In the genomic region with DNA sequence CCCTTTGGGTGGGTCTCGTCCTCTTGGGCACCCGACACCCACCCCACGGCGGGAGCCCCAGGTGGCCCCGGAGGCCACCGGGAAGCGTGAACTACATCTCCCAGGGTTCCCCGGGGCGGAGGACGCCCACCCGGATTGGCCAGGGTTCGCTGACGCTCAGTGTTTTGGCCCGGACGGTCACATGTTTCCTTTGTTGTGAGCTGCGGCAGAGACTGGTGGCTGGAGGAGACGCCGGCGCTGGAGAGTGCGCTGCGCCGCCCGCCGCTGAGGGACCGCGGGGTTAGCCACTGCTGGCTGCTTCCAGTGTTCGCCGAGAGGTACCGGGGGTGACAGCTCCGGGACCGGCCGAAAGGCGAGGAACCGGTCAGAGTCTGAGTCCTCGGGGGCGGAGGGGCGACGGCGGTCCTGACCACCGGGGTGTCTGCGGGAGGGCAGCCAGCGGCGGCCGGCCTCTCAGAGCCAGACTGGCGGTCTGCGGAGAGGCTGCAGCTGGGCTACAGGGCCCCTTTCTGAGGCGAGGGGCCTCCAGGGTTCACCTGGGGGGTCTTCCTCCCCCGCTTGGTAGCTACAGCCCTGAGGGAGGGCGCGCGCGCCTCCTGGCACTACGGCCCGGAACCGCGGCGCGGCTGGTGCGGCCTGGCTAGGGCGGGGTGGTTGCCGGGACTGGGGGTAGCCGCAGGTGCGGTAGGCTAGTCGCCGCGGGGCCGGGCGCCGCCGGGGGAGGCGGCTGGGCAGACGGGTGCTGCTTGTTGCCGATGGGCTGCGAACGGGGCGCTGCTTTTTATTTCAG, we compare ENCODE assay signal across 1 cellular context.
TF ChIP-seq lines count a peak whose summit lies in the region.

A gene with protein sequence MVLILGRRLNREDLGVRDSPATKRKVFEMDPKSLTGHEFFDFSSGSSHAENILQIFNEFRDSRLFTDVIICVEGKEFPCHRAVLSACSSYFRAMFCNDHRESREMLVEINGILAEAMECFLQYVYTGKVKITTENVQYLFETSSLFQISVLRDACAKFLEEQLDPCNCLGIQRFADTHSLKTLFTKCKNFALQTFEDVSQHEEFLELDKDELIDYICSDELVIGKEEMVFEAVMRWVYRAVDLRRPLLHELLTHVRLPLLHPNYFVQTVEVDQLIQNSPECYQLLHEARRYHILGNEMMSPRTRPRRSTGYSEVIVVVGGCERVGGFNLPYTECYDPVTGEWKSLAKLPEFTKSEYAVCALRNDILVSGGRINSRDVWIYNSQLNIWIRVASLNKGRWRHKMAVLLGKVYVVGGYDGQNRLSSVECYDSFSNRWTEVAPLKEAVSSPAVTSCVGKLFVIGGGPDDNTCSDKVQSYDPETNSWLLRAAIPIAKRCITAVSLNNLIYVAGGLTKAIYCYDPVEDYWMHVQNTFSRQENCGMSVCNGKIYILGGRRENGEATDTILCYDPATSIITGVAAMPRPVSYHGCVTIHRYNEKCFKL (plus strand): TSS at position 193 of the 790 bp plus-strand sequence. CDS start 14,734 bp downstream, outside the sequence.

TF ChIP-seq in HEK293, 187 proteins besides CTCF, POLR2A, EP300 and RAD21 (continued from another document):
- TF ChIP-seq, protein P1, sequence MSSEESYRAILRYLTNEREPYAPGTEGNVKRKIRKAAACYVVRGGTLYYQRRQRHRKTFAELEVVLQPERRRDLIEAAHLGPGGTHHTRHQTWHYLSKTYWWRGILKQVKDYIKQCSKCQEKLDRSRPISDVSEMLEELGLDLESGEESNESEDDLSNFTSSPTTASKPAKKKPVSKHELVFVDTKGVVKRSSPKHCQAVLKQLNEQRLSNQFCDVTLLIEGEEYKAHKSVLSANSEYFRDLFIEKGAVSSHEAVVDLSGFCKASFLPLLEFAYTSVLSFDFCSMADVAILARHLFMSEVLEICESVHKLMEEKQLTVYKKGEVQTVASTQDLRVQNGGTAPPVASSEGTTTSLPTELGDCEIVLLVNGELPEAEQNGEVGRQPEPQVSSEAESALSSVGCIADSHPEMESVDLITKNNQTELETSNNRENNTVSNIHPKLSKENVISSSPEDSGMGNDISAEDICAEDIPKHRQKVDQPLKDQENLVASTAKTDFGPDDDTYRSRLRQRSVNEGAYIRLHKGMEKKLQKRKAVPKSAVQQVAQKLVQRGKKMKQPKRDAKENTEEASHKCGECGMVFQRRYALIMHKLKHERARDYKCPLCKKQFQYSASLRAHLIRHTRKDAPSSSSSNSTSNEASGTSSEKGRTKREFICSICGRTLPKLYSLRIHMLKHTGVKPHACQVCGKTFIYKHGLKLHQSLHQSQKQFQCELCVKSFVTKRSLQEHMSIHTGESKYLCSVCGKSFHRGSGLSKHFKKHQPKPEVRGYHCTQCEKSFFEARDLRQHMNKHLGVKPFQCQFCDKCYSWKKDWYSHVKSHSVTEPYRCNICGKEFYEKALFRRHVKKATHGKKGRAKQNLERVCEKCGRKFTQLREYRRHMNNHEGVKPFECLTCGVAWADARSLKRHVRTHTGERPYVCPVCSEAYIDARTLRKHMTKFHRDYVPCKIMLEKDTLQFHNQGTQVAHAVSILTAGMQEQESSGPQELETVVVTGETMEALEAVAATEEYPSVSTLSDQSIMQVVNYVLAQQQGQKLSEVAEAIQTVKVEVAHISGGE (tag by site-specific recombination; conservative IDR thresholded peaks at IDR 0.05; ENCODE audit: low read depth), result no peak
- no peak for TF ChIP-seq HOXC10 (CRISPR knock-in tag; IDR thresholded peaks at IDR 0.05)
- TF ChIP-seq SP7 (tag by site-specific recombination; IDR thresholded peaks at IDR 0.05), result 0 out of 2 replicates have a peak, but pooled peaks have one; percentile 10
- no peak for TF ChIP-seq ZNF473 (tag by site-specific recombination; IDR thresholded peaks at IDR 0.05)
- TF ChIP-seq ZNF571 (tag by site-specific recombination; IDR thresholded peaks at IDR 0.05), result no peak
- 0 out of 2 replicates have a peak, but pooled peaks have one; percentile 32 for TF ChIP-seq ZFP37 (tag by site-specific recombination; IDR thresholded peaks at IDR 0.05)
- TF ChIP-seq, protein P2, sequence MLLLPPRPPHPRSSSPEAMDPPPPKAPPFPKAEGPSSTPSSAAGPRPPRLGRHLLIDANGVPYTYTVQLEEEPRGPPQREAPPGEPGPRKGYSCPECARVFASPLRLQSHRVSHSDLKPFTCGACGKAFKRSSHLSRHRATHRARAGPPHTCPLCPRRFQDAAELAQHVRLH (tag by site-specific recombination; IDR thresholded peaks at IDR 0.05), result no peak
- TF ChIP-seq ZNF707 (tag by site-specific recombination; IDR thresholded peaks at IDR 0.05), result no peak
